In genomic region chr15:90412356-90413194, GRCh38 we compare ENCODE assay signal across 8 cellular contexts. TPM values are rescaled to one million over a fixed set of nuclear protein-coding genes. Genes with fewer than 3 reads are reported as not detected.
A peak's percentile ranks its signal among the peaks of the same experiment; 100 is the strongest.
DNase-seq lines count a peak whose midpoint lies in the region; ATAC-seq lines count a peak whose summit lies in the region.

No MANE protein-coding gene starts in this region.

- H3K4ac ChIP-seq in mesendoderm (ENCODE audit: low read depth, low read length): no peak overlapping the region

- peaks cover 26% of the 10 kb centered on the region for H3K4me1 ChIP-seq in mesendoderm (ENCODE audit: control insufficient read depth, low read depth, low read length)

- no peak overlapping the region for H4K8ac ChIP-seq in mesendoderm (ENCODE audit: low read depth, low read length)

- ATAC-seq in HG02884 (IDR thresholded peaks at IDR 0.05; ENCODE audit: unreplicated experiment) (peak; percentile 87), GM19035 (IDR thresholded peaks at IDR 0.05; ENCODE audit: unreplicated experiment) (no peak)
- peak; percentile 21 for ATAC-seq in central memory CD8-positive, alpha-beta T cell (replicated peaks; ENCODE audit: extremely low read depth, poor library complexity, severe bottlenecking)

- intact Hi-C loops in activated naive CD4-positive, alpha-beta T cell treated with anti-CD3 and anti-CD28 coated beads for 36 hours (cut with micrococcal nuclease): loop anchor here (1.0 kb wide), 1 partner anchor 10 kb away; no protein-coding TSS in a partner anchor

- no peak overlapping the region for H3K4me3 ChIP-seq in mesendoderm (ENCODE audit: low read length)

- peaks cover 8% of the 10 kb centered on the region for H3K79me1 ChIP-seq in mesendoderm (ENCODE audit: low read length)

- peaks cover 32% of the 10 kb centered on the region for H3K79me2 ChIP-seq in mesendoderm (ENCODE audit: control insufficient read depth, insufficient read depth, low read length)

- H3K56ac ChIP-seq in mesendoderm (ENCODE audit: low read length): peak overlapping the region; percentile 45

- H3K27me3 Mint-ChIP-seq in activated naive CD4-positive, alpha-beta T cell treated with anti-CD3 and anti-CD28 coated beads, Interleukin-2, amount 10 ng/mL, durations not matched to agents 7 days and 5 days: no peaks in the 10 kb centered on the region
- no peaks in the 10 kb centered on the region for H3K27me3 Mint-ChIP-seq in activated naive CD4-positive, alpha-beta T cell treated with anti-CD3 and anti-CD28 coated beads for 36 hours (ENCODE audit: low read depth)
- H3K27me3 Mint-ChIP-seq in central memory CD8-positive, alpha-beta T cell: no peaks in the 10 kb centered on the region

- peak; percentile 30 for DNase-seq in activated naive CD4-positive, alpha-beta T cell treated with anti-CD3 and anti-CD28 coated beads, Interleukin-2, amount 10 ng/mL, durations not matched to agents 7 days and 5 days
- no peak for DNase-seq in activated naive CD4-positive, alpha-beta T cell treated with anti-CD3 and anti-CD28 coated beads for 36 hours
- DNase-seq in NCI-H510A (lab: John Stamatoyannopoulos, UW) (peak; percentile 56), mesendoderm (peak; percentile 92)
- no peak for DNase-seq in central memory CD8-positive, alpha-beta T cell (ENCODE audit: low spot score in 2 of 2)
- no peak for DNase-seq in stimulated activated CD4-positive, alpha-beta T cell treated with anti-CD3 and anti-CD28 coated beads, Interleukin-4, amount 100 ng/mL, for 24 hours

- H2AK5ac ChIP-seq in mesendoderm (ENCODE audit: low read length): no peak overlapping the region

- H4K5ac ChIP-seq in mesendoderm (ENCODE audit: low read length): no peak overlapping the region

- CTCF ChIA-PET in activated naive CD4-positive, alpha-beta T cell treated with anti-CD3 and anti-CD28 coated beads, Interleukin-2, amount 10 ng/mL, durations not matched to agents 7 days and 5 days (lab: Charles Lee): interaction anchor here (0.6 to 1.3 kb wide), 4 partner anchors 29 to 92 kb away, joined by 3 to 5 read pairs (median 3); no protein-coding TSS in a partner anchor
- CTCF ChIA-PET in activated naive CD4-positive, alpha-beta T cell treated with anti-CD3 and anti-CD28 coated beads for 36 hours (lab: Charles Lee): interaction anchor here (0.6 to 1.6 kb wide), 3 partner anchors 7 to 84 kb away, joined by 3 to 4 read pairs (median 4); no protein-coding TSS in a partner anchor

- H2BK15ac ChIP-seq in mesendoderm (replicated peaks; ENCODE audit: low read depth): peak overlapping the region; percentile 78

- H3K4me3 Mint-ChIP-seq in activated naive CD4-positive, alpha-beta T cell treated with anti-CD3 and anti-CD28 coated beads, Interleukin-2, amount 10 ng/mL, durations not matched to agents 7 days and 5 days: no peak overlapping the region
- H3K4me3 Mint-ChIP-seq in activated naive CD4-positive, alpha-beta T cell treated with anti-CD3 and anti-CD28 coated beads for 36 hours: no peak overlapping the region
- H3K4me3 Mint-ChIP-seq in central memory CD8-positive, alpha-beta T cell: peak overlapping the region; percentile 65

- no CpG with 5 or more reads among the region's 3 CpGs for WGBS in mesendoderm (ENCODE audit: extremely low coverage, insufficient coverage, low lambda C conversion rate)

- peak overlapping the region; percentile 98 for H3K18ac ChIP-seq in mesendoderm (ENCODE audit: low read length)

- H3K27ac ChIP-seq in mesendoderm (ENCODE audit: low read depth, low read length): peak overlapping the region; percentile 79

- no peaks in the 10 kb centered on the region for H3K36me3 ChIP-seq in mesendoderm (ENCODE audit: control insufficient read depth, insufficient read depth, low read length)

- H2BK5ac ChIP-seq in mesendoderm (ENCODE audit: low read length): peak overlapping the region; percentile 41

- H3K27me3 ChIP-seq in mesendoderm (ENCODE audit: insufficient read depth, low read length, poor library complexity): no peaks in the 10 kb centered on the region

- peaks cover 56% of the 10 kb centered on the region for H3K36me3 Mint-ChIP-seq in activated naive CD4-positive, alpha-beta T cell treated with anti-CD3 and anti-CD28 coated beads, Interleukin-2, amount 10 ng/mL, durations not matched to agents 7 days and 5 days
- H3K36me3 Mint-ChIP-seq in activated naive CD4-positive, alpha-beta T cell treated with anti-CD3 and anti-CD28 coated beads for 36 hours (ENCODE audit: low read depth): peaks cover 16% of the 10 kb centered on the region
- peaks cover 14% of the 10 kb centered on the region for H3K36me3 Mint-ChIP-seq in central memory CD8-positive, alpha-beta T cell (ENCODE audit: insufficient read depth)

- H2BK120ac ChIP-seq in mesendoderm (ENCODE audit: low read depth, low read length): peak overlapping the region; percentile 88

- peak overlapping the region; percentile 9 for H3K4me2 ChIP-seq in mesendoderm (ENCODE audit: low read length)

- peaks cover 66% of the 10 kb centered on the region for H3K4me1 Mint-ChIP-seq in activated naive CD4-positive, alpha-beta T cell treated with anti-CD3 and anti-CD28 coated beads, Interleukin-2, amount 10 ng/mL, durations not matched to agents 7 days and 5 days
- H3K4me1 Mint-ChIP-seq in activated naive CD4-positive, alpha-beta T cell treated with anti-CD3 and anti-CD28 coated beads for 36 hours (ENCODE audit: low read depth): peaks cover 73% of the 10 kb centered on the region
- peaks cover 83% of the 10 kb centered on the region for H3K4me1 Mint-ChIP-seq in central memory CD8-positive, alpha-beta T cell

- H3K23ac ChIP-seq in mesendoderm (ENCODE audit: low read length): no peak overlapping the region

- peak overlapping the region; percentile 7 for H3K9ac ChIP-seq in mesendoderm (ENCODE audit: low read length)

- peak overlapping the region; percentile 33 for H3K27ac Mint-ChIP-seq in activated naive CD4-positive, alpha-beta T cell treated with anti-CD3 and anti-CD28 coated beads, Interleukin-2, amount 10 ng/mL, durations not matched to agents 7 days and 5 days
- H3K27ac Mint-ChIP-seq in activated naive CD4-positive, alpha-beta T cell treated with anti-CD3 and anti-CD28 coated beads for 36 hours: no peak overlapping the region
- H3K27ac Mint-ChIP-seq in central memory CD8-positive, alpha-beta T cell (ENCODE audit: low read depth): peak overlapping the region; percentile 71

- peaks cover 15% of the 10 kb centered on the region for H3K9me3 Mint-ChIP-seq in activated naive CD4-positive, alpha-beta T cell treated with anti-CD3 and anti-CD28 coated beads, Interleukin-2, amount 10 ng/mL, durations not matched to agents 7 days and 5 days
- H3K9me3 Mint-ChIP-seq in activated naive CD4-positive, alpha-beta T cell treated with anti-CD3 and anti-CD28 coated beads for 36 hours: peaks cover 7% of the 10 kb centered on the region
- no peaks in the 10 kb centered on the region for H3K9me3 Mint-ChIP-seq in central memory CD8-positive, alpha-beta T cell

RNA-seq across cellular contexts. Expression of gene IQGAP1, which starts 24.5 kb away (rescaled TPM):
- total RNA-seq in activated naive CD4-positive, alpha-beta T cell treated with anti-CD3 and anti-CD28 coated beads for 36 hours: 100 to 1,000 TPM; 136 to 143 TPM
- 126 TPM for polyA plus RNA-seq in mesendoderm (2013, experiment 1 of 2)
- 136 TPM for polyA plus RNA-seq in mesendoderm (2013, experiment 2 of 2)

Comparison
In these comparisons a context has a peak if more than half of its experiments do, and no peak if none do; other contexts are left out.
1. DNase-seq: peak in activated naive CD4-positive, alpha-beta T cell treated with anti-CD3 and anti-CD28 coated beads, Interleukin-2, amount 10 ng/mL, durations not matched to agents 7 days and 5 days (single experiment), NCI-H510A (single experiment) and mesendoderm (single experiment); none in activated naive CD4-positive, alpha-beta T cell treated with anti-CD3 and anti-CD28 coated beads for 36 hours (single experiment), central memory CD8-positive, alpha-beta T cell (0 of 2) and stimulated activated CD4-positive, alpha-beta T cell treated with anti-CD3 and anti-CD28 coated beads, Interleukin-4, amount 100 ng/mL, for 24 hours (single experiment).